1 cellular context compared by ENCODE assay signal in genomic region chr15:49135342-49135857, GRCh38.
TF ChIP-seq lines count a peak whose summit lies in the region.

No MANE protein-coding gene starts in this region.

TF ChIP-seq in GM12878, 131 proteins besides CTCF, POLR2A, EP300 and RAD21:
- TF ChIP-seq IRF3 (IDR thresholded peaks at IDR 0.05) (no peak), FOXK2 (IDR thresholded peaks at IDR 0.05) (no peak), RUNX3 (IDR thresholded peaks at IDR 0.05; ENCODE audit: low read length) (no peak), IKZF2 (IDR thresholded peaks at IDR 0.05) (no peak)
- TF ChIP-seq, protein P1, sequence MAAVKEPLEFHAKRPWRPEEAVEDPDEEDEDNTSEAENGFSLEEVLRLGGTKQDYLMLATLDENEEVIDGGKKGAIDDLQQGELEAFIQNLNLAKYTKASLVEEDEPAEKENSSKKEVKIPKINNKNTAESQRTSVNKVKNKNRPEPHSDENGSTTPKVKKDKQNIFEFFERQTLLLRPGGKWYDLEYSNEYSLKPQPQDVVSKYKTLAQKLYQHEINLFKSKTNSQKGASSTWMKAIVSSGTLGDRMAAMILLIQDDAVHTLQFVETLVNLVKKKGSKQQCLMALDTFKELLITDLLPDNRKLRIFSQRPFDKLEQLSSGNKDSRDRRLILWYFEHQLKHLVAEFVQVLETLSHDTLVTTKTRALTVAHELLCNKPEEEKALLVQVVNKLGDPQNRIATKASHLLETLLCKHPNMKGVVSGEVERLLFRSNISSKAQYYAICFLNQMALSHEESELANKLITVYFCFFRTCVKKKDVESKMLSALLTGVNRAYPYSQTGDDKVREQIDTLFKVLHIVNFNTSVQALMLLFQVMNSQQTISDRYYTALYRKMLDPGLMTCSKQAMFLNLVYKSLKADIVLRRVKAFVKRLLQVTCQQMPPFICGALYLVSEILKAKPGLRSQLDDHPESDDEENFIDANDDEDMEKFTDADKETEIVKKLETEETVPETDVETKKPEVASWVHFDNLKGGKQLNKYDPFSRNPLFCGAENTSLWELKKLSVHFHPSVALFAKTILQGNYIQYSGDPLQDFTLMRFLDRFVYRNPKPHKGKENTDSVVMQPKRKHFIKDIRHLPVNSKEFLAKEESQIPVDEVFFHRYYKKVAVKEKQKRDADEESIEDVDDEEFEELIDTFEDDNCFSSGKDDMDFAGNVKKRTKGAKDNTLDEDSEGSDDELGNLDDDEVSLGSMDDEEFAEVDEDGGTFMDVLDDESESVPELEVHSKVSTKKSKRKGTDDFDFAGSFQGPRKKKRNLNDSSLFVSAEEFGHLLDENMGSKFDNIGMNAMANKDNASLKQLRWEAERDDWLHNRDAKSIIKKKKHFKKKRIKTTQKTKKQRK (IDR thresholded peaks at IDR 0.05; ENCODE audit: low read depth, low read length) = no peak
